Comparison of ENCODE assay signal across 9 cellular contexts in the genomic region with DNA sequence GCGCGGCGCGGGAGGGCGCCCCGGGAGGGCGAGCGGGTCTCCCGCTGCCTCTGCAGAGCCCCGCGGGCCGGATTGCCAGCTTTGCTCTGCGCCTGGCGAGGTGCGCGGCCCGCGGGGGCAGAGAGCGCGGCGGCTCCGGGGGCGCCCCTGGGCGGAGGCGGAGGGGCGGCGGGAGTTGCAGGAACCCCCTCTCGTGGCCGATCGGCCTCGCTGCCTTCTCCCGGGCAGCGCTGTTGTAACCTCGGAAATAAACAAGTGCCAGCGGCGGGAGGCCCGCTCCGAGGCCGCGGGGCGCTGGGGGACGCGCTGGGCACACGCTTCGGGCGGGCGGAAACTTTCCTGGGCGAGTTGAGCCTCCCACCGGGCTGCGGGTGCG. TPM values are rescaled to one million over a fixed set of nuclear protein-coding genes. Genes with fewer than 3 reads are reported as not detected.
A peak's percentile ranks its signal among the peaks of the same experiment; 100 is the strongest.
DNase-seq lines count a peak whose midpoint lies in the region; ATAC-seq, FAIRE-seq and TF ChIP-seq lines count a peak whose summit lies in the region.
"Had no signal": no experiment of that assay in that cellular context is flagged by ENCODE, and none has a peak within 500 bp of the region (broad histone marks: within the 10 kb centered on the region; RNA-seq: fewer than 3 reads in every experiment).

No MANE protein-coding gene starts in this region.

- H3K36me3 Mint-ChIP-seq in chondrocyte (ENCODE audit: low read depth) = no peaks in the 10 kb centered on the region

- H3K9me3 ChIP-seq in HepG2 (ENCODE audit: low read length) (no peaks in the 10 kb centered on the region), right lobe of liver (no peaks in the 10 kb centered on the region), vagina (no peaks in the 10 kb centered on the region), tibial artery (no peaks in the 10 kb centered on the region)

- H3K9ac ChIP-seq in HepG2 (ENCODE audit: insufficient read depth, low read depth, low read length) = no peak overlapping the region

- WGBS in HepG2 (ENCODE audit: low lambda C conversion rate) = 34% methylated on average over 17 of the region's 51 CpGs
- WGBS in right lobe of liver (ENCODE audit: insufficient coverage, low coverage, low lambda C conversion rate, missing lambda C conversion rate) = 2% methylated on average over 14 of the region's 51 CpGs

- CTCF ChIA-PET in HepG2 (lab: Yijun Ruan, JAX; ENCODE audit: low intra/inter-chr PET ratio, low total read pairs) = no interaction called here

- no peak overlapping the region for H3K4me2 ChIP-seq in HepG2 (ENCODE audit: low read depth, low read length)

- H3K79me2 ChIP-seq in HepG2 (ENCODE audit: insufficient read depth, low read length) = no peaks in the 10 kb centered on the region

- H3K36me3 ChIP-seq in HepG2 (replicated peaks in 1 of 2; ENCODE audit: control insufficient read depth in 1 of 2, insufficient read depth in 2 of 2, low read length in 2 of 2) = no peaks in the 10 kb centered on the region
- H3K36me3 ChIP-seq in right lobe of liver = no peaks in the 10 kb centered on the region
- H3K36me3 ChIP-seq in vagina = no peaks in the 10 kb centered on the region
- no peaks in the 10 kb centered on the region for H3K36me3 ChIP-seq in tibial artery

- H3K27me3 ChIP-seq in HepG2 (ENCODE audit: control insufficient read depth in 1 of 2, insufficient read depth in 2 of 2, low read length in 2 of 2) = peaks cover 14 to 69% of the 10 kb centered on the region in 2 experiments
- H3K27me3 ChIP-seq in right lobe of liver = no peaks in the 10 kb centered on the region
- peaks cover 28% of the 10 kb centered on the region for H3K27me3 ChIP-seq in vagina
- H3K27me3 ChIP-seq in tibial artery = peaks cover 0 to 76% of the 10 kb centered on the region in 2 donors

- no TSS peak for BruUV-seq in HepG2 (replicated peaks; lab: Mats Ljungman, UMichigan)

- no peak for TF ChIP-seq RAD21 in HepG2 (CRISPR knock-in tag; IDR thresholded peaks at IDR 0.05)

- DNase-seq in HepG2 (ENCODE audit: low spot score) = no peak
- DNase-seq in right lobe of liver = no peak
- DNase-seq in chondrocyte (ENCODE audit: low spot score) = no peak
- peak; percentile 42 for DNase-seq in kidney tubule cell (ENCODE audit: low spot score)
- no peak for DNase-seq in vagina (ENCODE audit: extremely low spot score in 2 of 2)
- DNase-seq in tibial artery = no peak
- no peak for DNase-seq in epidermal melanocyte (ENCODE audit: insufficient read length, low spot score)
- DNase-seq: DMS153 had no signal

- TF ChIP-seq POLR2A in HepG2 (IDR thresholded peaks at IDR 0.05; ENCODE audit: insufficient read depth in 1 of 2, low read depth in 2 of 2, low read length in 2 of 2) (no peak), right lobe of liver (IDR thresholded peaks at IDR 0.05) (no peak), vagina (IDR thresholded peaks at IDR 0.05) (no peak)

- no peak overlapping the region for H2AFZ ChIP-seq in HepG2 (ENCODE audit: low read length)

- H3K27ac ChIP-seq in HepG2 (ENCODE audit: extremely low read length, insufficient read depth, low read length) = no peak overlapping the region
- no peak overlapping the region for H3K27ac ChIP-seq in right lobe of liver
- no peak overlapping the region for H3K27ac ChIP-seq in vagina
- H3K27ac ChIP-seq in tibial artery = no peak overlapping the region

- peaks cover 9% of the 10 kb centered on the region for H3K4me1 Mint-ChIP-seq in chondrocyte (ENCODE audit: low read depth)

- in situ Hi-C loops in HepG2 (cut with HindIII; ENCODE audit: extremely low pct_ligation_motif_present, low pct_unique_long_range_greater_than_20kb) = no loop called here

- no peak for TF ChIP-seq CTCF in HepG2 (CRISPR knock-in tag; IDR thresholded peaks at IDR 0.05)
- peak in 2 of 4 donors; percentile 4 to 12 for TF ChIP-seq CTCF in right lobe of liver (IDR thresholded peaks at IDR 0.05)
- TF ChIP-seq CTCF in chondrocyte (IDR thresholded peaks at IDR 0.05) = peak; percentile 72
- no peak for TF ChIP-seq CTCF in vagina (IDR thresholded peaks at IDR 0.05)
- no peak for TF ChIP-seq CTCF in tibial artery (IDR thresholded peaks at IDR 0.05)

- no peak for FAIRE-seq in HepG2 (lab: Jason Lieb, UNC)

- H3K9me3 Mint-ChIP-seq in chondrocyte (ENCODE audit: low read depth) = no peaks in the 10 kb centered on the region

- intact Hi-C loops in HepG2 (cut with micrococcal nuclease; ENCODE audit: unreplicated experiment) (no loop called here), right lobe of liver (cut with DNase I) (no loop called here), vagina (cut with DNase I) (no loop called here), tibial artery (cut with DNase I; ENCODE audit: low total_unique reads) (no loop called here)

- ATAC-seq in HepG2 (peak; percentile 28), right lobe of liver (no peak), HG03045 (IDR thresholded peaks at IDR 0.05; ENCODE audit: unreplicated experiment) (no peak)

- H3K27me3 Mint-ChIP-seq in chondrocyte (ENCODE audit: low read depth) = peaks cover 30% of the 10 kb centered on the region

- H3K27ac Mint-ChIP-seq in chondrocyte (ENCODE audit: unreplicated experiment) = no peak overlapping the region

- POLR2A ChIA-PET in HepG2 (lab: Yijun Ruan, JAX) = no interaction called here

- TF ChIP-seq EP300 in HepG2 (IDR thresholded peaks at IDR 0.05; ENCODE audit: low read depth in 2 of 2, low read length in 2 of 2) (no peak), HepG2 (CRISPR knock-in tag; IDR thresholded peaks at IDR 0.05; ENCODE audit: borderline replicate concordance) (no peak)

- H3K4me3 ChIP-seq in HepG2 (replicated peaks in 1 of 3; ENCODE audit: insufficient read depth in 1 of 3, low read depth in 2 of 3, low read length in 3 of 3) (no peak overlapping the region), right lobe of liver (peak overlapping the region in 1 of 3 donors; percentile 26), vagina (peak overlapping the region; percentile 32 to 52), tibial artery (peak overlapping the region in 1 of 2 donors; percentile 36)

- no peaks in the 10 kb centered on the region; the same call in 1 of the 2 replicates for H4K20me1 ChIP-seq in HepG2 (ENCODE audit: insufficient read depth, low read length)

- H3K4me1 ChIP-seq in HepG2 (ENCODE audit: insufficient read depth, low read length) = no peaks in the 10 kb centered on the region
- peaks cover 0 to 11% (median 0%) of the 10 kb centered on the region in 4 donors for H3K4me1 ChIP-seq in right lobe of liver
- H3K4me1 ChIP-seq in vagina = peaks cover 7% of the 10 kb centered on the region
- H3K4me1 ChIP-seq in tibial artery = peaks cover 0 to 19% (median 14%) of the 10 kb centered on the region in 4 donors

- peak overlapping the region; percentile 47 for H3K4me3 Mint-ChIP-seq in chondrocyte (ENCODE audit: unreplicated experiment)

TF ChIP-seq in HepG2, 621 proteins besides CTCF, POLR2A, EP300 and RAD21:
- no peak for TF ChIP-seq ZFAT (CRISPR knock-in tag; conservative IDR thresholded peaks at IDR 0.05)
TF ChIP-seq in HepG2: peak in this region for 0.

RNA-seq across cellular contexts. Expression of a gene that starts 1.2 kb away (rescaled TPM):
- total RNA-seq in HepG2 (2016; rRNA removed; fragmentation: Illumina TruSeq; extraction: Trizol) = not detected in 2 replicates
- not detected in 2 replicates for total RNA-seq in HepG2 (2016; cell fraction: cytosol; rRNA removed; fragmentation: Illumina TruSeq; extraction: Trizol; ENCODE audit: low read depth)
- not detected in 2 replicates for total RNA-seq in HepG2 (2016; cell fraction: insoluble cytoplasmic fraction; rRNA removed; fragmentation: Illumina TruSeq; extraction: Trizol)
- total RNA-seq in HepG2 (2016; cell fraction: membrane; rRNA removed; fragmentation: Illumina TruSeq; extraction: Trizol) = not detected in 2 replicates
- not detected in 2 replicates for total RNA-seq in HepG2 (2016; cell fraction: nucleus; rRNA removed; fragmentation: Illumina TruSeq; extraction: Trizol)
- polyA plus RNA-seq in HepG2 (2011; rRNA removed) = not detected in 2 replicates
- polyA plus RNA-seq in HepG2 (2011; cell fraction: cytosol; rRNA removed) = not detected in 2 replicates
- not detected in 2 replicates for polyA plus RNA-seq in HepG2 (2011; cell fraction: nucleus; rRNA removed)
- polyA plus RNA-seq in HepG2 (2012) = 0.56 and 0.76 TPM in 2 replicates
- not detected in 2 replicates for polyA plus RNA-seq in HepG2 (2016; cell fraction: cytosol; fragmentation: Illumina TruSeq; extraction: Trizol; ENCODE audit: low read depth)
- not detected in 2 replicates for polyA plus RNA-seq in HepG2 (2016; cell fraction: insoluble cytoplasmic fraction; fragmentation: Illumina TruSeq; extraction: Trizol; ENCODE audit: low read depth)
- polyA plus RNA-seq in HepG2 (2016; cell fraction: membrane; fragmentation: Illumina TruSeq; extraction: Trizol; ENCODE audit: low read depth) = not detected in 2 replicates
- not detected in 2 replicates for polyA plus RNA-seq in HepG2 (2016; cell fraction: nucleus; fragmentation: Illumina TruSeq; extraction: Trizol; ENCODE audit: insufficient read depth, low read depth)
- not detected in 2 replicates for polyA minus RNA-seq in HepG2 (2011; rRNA and poly(A)+ RNA removed; ENCODE audit: low replicate concordance)
- not detected in 2 replicates for polyA minus RNA-seq in HepG2 (2011; cell fraction: cytosol; rRNA and poly(A)+ RNA removed)
- not detected in 2 replicates for polyA minus RNA-seq in HepG2 (2011; cell fraction: nucleus; rRNA and poly(A)+ RNA removed)
- total RNA-seq in right lobe of liver = under 1 TPM in 3 of 6 experiments, not detected in 3; 0.02 to 0.14 (median 0.09) TPM
- 0.48 to 1.1 TPM (median 0.99 TPM) in 3 replicates for total RNA-seq in chondrocyte
- total RNA-seq in vagina = 0.25 TPM

Comparison
In these comparisons a context has a peak if more than half of its experiments do, and no peak if none do; other contexts are left out.
1. H3K4me3 ChIP-seq: peak in vagina (2 of 2); none in HepG2 (0 of 3).